In the genomic region with DNA sequence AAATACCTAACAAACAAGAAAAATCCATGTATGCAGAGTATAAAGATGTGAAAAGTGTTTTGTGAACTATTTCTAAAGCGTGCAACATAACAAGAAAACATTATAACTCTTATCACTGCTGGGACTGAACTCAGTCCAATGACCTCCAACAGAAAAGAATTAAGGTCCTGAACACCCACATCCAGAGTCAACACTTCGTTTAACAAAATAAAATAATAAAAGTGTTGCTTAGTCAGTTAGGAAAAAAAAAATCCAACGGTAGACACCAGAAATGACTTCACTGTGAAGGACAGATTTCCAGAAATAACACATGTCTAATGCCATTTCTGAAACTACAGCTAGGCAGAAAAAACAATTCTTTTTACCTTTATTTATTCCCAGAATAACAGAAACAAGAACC, we compare ENCODE assay signal across 16 cellular contexts. TPM values are rescaled to one million over a fixed set of nuclear protein-coding genes. Genes with fewer than 3 reads are reported as not detected.
DNase-seq lines count a peak whose midpoint lies in the region; ATAC-seq, FAIRE-seq and TF ChIP-seq lines count a peak whose summit lies in the region.
"Had no signal": no experiment of that assay in that cellular context is flagged by ENCODE, and none has a peak within 500 bp of the region (broad histone marks: within the 10 kb centered on the region; RNA-seq: fewer than 3 reads in every experiment).

No MANE protein-coding gene starts in this region.

- no TSS peak for BruUV-seq in GM12878 (replicated peaks; lab: Mats Ljungman, UMichigan)

- H2BK5ac ChIP-seq in mesenchymal stem cell (ENCODE audit: low read depth, low read length, poor library complexity, severe bottlenecking), result peak overlapping the region; percentile 94

- no peak for FAIRE-seq in GM12878 (lab: Jason Lieb, UNC)

- TF ChIP-seq CTCF in GM12878 (IDR thresholded peaks at IDR 0.05 in 2 of 3, conservative IDR thresholded peaks at IDR 0.05 in 1 of 3; ENCODE audit: control insufficient read depth in 2 of 3, extremely low read depth in 1 of 3, insufficient read depth in 1 of 3, low read depth in 3 of 3, low read length in 3 of 3), result no peak
- no peak for TF ChIP-seq CTCF in CD4-positive, alpha-beta T cell (IDR thresholded peaks at IDR 0.05)

- H3K9me3 ChIP-seq in HUES48 (ENCODE audit: control insufficient read depth, insufficient read depth, low read length), result no peaks in the 10 kb centered on the region
- H3K9me3 ChIP-seq in GM12878 (replicated peaks; ENCODE audit: control insufficient read depth, insufficient read depth, low read length), result no peaks in the 10 kb centered on the region
- H3K9me3 ChIP-seq in mesenchymal stem cell (ENCODE audit: control insufficient read depth, low read length), result no peaks in the 10 kb centered on the region
- no peaks in the 10 kb centered on the region for H3K9me3 ChIP-seq in CD4-positive, alpha-beta T cell (ENCODE audit: control insufficient read depth, low read length)
- H3K9me3 ChIP-seq: BE2C, mucosa of descending colon, thyroid gland had no signal

- no peak overlapping the region for H3K4ac ChIP-seq in mesenchymal stem cell (ENCODE audit: low read depth in 1 of 2, low read length in 2 of 2)

- DNase-seq in GM12878 (ENCODE audit: low read depth, low spot score) (no peak), mesenchymal stem cell (no peak), NCI-H187 treated with DMSO at 0.1 percent for 48 hours (lab: John Stamatoyannopoulos, UW) (no peak), Ammon's horn (ENCODE audit: low spot score) (no peak), NCI-H510A treated with DMSO at 0.1 percent for 48 hours (lab: John Stamatoyannopoulos, UW) (no peak)
- no peak for DNase-seq in CD4-positive, alpha-beta T cell
- DNase-seq: activated CD4-positive, CD25-positive, alpha-beta regulatory T cell treated with anti-CD3 and anti-CD28 coated beads, Interleukin-2, amount 50 U/mL, for 72 hours; activated T-cell treated with anti-CD3 and anti-CD28 coated beads, Interleukin-2, amount 50 U/mL, for 4 hours; BE2C; mucosa of descending colon; NCI-H2029 treated with DMSO at 0.1 percent for 48 hours; stimulated activated CD8-positive, alpha-beta memory T cell treated with anti-CD3 and anti-CD28 coated beads, Interleukin-4, amount 100 ng/mL, for 48 hours had no signal

- H3K4me1 ChIP-seq in ACC112 (ENCODE audit: control insufficient read depth, insufficient read depth, low read length, unreplicated experiment), result peaks cover 71% of the 10 kb centered on the region
- peaks cover 80% of the 10 kb centered on the region for H3K4me1 ChIP-seq in HUES48 (ENCODE audit: control insufficient read depth, insufficient read depth, low read length)
- H3K4me1 ChIP-seq in GM12878 (ENCODE audit: control insufficient read depth, insufficient read depth, low read length), result peaks cover 42% of the 10 kb centered on the region
- H3K4me1 ChIP-seq in mesenchymal stem cell (ENCODE audit: control insufficient read depth, insufficient read depth, low read depth, low read length), result peaks cover 18% of the 10 kb centered on the region
- H3K4me1 ChIP-seq: BE2C had no signal

- WGBS in GM12878 (ENCODE audit: insufficient coverage, insufficient replicate concordance, low lambda C conversion rate, missing lambda C conversion rate), result 29% methylated on average over 3 of the region's 3 CpGs
- 45% methylated on average over 2 of the region's 3 CpGs for WGBS in mesenchymal stem cell

- H3K4me3 Mint-ChIP-seq in CD4-positive, alpha-beta T cell, result no peak overlapping the region
- H3K4me3 Mint-ChIP-seq: activated T-cell treated with anti-CD3 and anti-CD28 coated beads, Interleukin-2, amount 50 U/mL, for 4 hours; dendritic cell treated with granulocyte-macrophage colony-stimulating factor and Interleukin-4, amounts not matched to agents 40 ng/mL and 50 ng/mL, for 4 days had no signal

- no peaks in the 10 kb centered on the region for H4K20me1 ChIP-seq in GM12878 (ENCODE audit: control insufficient read depth, insufficient read depth)

- CTCF ChIA-PET in GM12878 (lab: Yijun Ruan, JAX), result interaction anchor here (0.9 to 14.6 kb wide), 13 partner anchors 8 to 73 kb away, joined by 3 to 148 read pairs (median 7); a partner anchor contains a TSS
- CTCF ChIA-PET in CD4-positive, alpha-beta T cell (lab: Charles Lee), result interaction anchor here (0.5 to 1.2 kb wide), 2 partner anchors 9 to 1224 kb away, joined by 3 read pairs; no protein-coding TSS in a partner anchor

- POLR2A ChIA-PET in GM12878 (lab: Charles Lee), result interaction anchor here (0.5 to 2.7 kb wide), 12 partner anchors 8 to 92 kb away, joined by 3 to 10 read pairs (median 4); no protein-coding TSS in a partner anchor
- POLR2A ChIA-PET in CD4-positive, alpha-beta T cell (lab: Charles Lee), result interaction anchor here (1.2 to 1.5 kb wide), 2 partner anchors 22 to 28 kb away, joined by 4 read pairs; a partner anchor contains a TSS

- H2AK5ac ChIP-seq in mesenchymal stem cell (ENCODE audit: low read length, severe bottlenecking), result no peak overlapping the region

- H3K4me1 Mint-ChIP-seq in CD4-positive, alpha-beta T cell (ENCODE audit: low read depth), result peaks cover 16% of the 10 kb centered on the region

- H3K79me2 ChIP-seq in ACC112 (ENCODE audit: control insufficient read depth, insufficient read depth, low read length, unreplicated experiment), result peaks cover 3% of the 10 kb centered on the region
- peaks cover 70% of the 10 kb centered on the region for H3K79me2 ChIP-seq in GM12878 (ENCODE audit: control insufficient read depth, insufficient read depth, low read length)

- H3K4me2 ChIP-seq in GM12878 (ENCODE audit: control insufficient read depth, insufficient read depth), result peak overlapping the region; percentile 15
- H3K4me2 ChIP-seq in mesenchymal stem cell (ENCODE audit: low read length, poor library complexity, severe bottlenecking), result no peak overlapping the region

- no peak overlapping the region for H2BK12ac ChIP-seq in mesenchymal stem cell (ENCODE audit: low read length in 2 of 2)

- H4K91ac ChIP-seq in mesenchymal stem cell (ENCODE audit: low read length), result no peak overlapping the region

- TF ChIP-seq POLR2A in GM12878 (IDR thresholded peaks at IDR 0.05; ENCODE audit: low read depth, low read length), result no peak

- ATAC-seq in GM12878, result no peak
- ATAC-seq in CD4-positive, alpha-beta T cell (ENCODE audit: poor library complexity), result no peak
- ATAC-seq: activated T-cell treated with anti-CD3 and anti-CD28 coated beads, Interleukin-2, amount 50 U/mL, for 4 hours; mucosa of descending colon had no signal

- no peak for TF ChIP-seq RAD21 in GM12878 (IDR thresholded peaks at IDR 0.05; ENCODE audit: insufficient read depth, low read depth, low read length)

- peak overlapping the region; percentile 54 for H2BK120ac ChIP-seq in mesenchymal stem cell (ENCODE audit: low read depth, low read length)

- SMC1A ChIA-PET in GM12878 (lab: Charles Lee; ENCODE audit: uncharacterized antibody, unreplicated experiment), result interaction anchor here (0.9 to 14.6 kb wide), 11 partner anchors 9 to 76 kb away, joined by 3 to 283 read pairs (median 11); a partner anchor contains a TSS

- no peak for TF ChIP-seq EP300 in GM12878 (IDR thresholded peaks at IDR 0.05; ENCODE audit: borderline replicate concordance in 1 of 2, control insufficient read depth in 1 of 2, low read depth in 2 of 2, low read length in 2 of 2)

- peaks cover 4% of the 10 kb centered on the region for H3K27me3 Mint-ChIP-seq in CD4-positive, alpha-beta T cell

- H3K27ac ChIP-seq in ACC112 (ENCODE audit: low read depth, low read length) (peak overlapping the region; percentile 42), HUES48 (ENCODE audit: low read depth, low read length) (peak overlapping the region; percentile 54), GM12878 (ENCODE audit: control insufficient read depth, insufficient read depth) (peak overlapping the region; percentile 27), mesenchymal stem cell (ENCODE audit: low read length, poor library complexity, severe bottlenecking) (peak overlapping the region; percentile 99)
- no peak overlapping the region for H3K27ac ChIP-seq in CD4-positive, alpha-beta T cell (ENCODE audit: low read depth, low read length)

- no peak overlapping the region for H3K14ac ChIP-seq in mesenchymal stem cell (ENCODE audit: low read length in 2 of 2)

- no peaks in the 10 kb centered on the region for H3K36me3 Mint-ChIP-seq in CD4-positive, alpha-beta T cell (ENCODE audit: low read depth)

- H3K27me3 ChIP-seq in ACC112 (ENCODE audit: insufficient read depth, low read length), result no peaks in the 10 kb centered on the region
- H3K27me3 ChIP-seq in HUES48 (ENCODE audit: control insufficient read depth, insufficient read depth, low read length), result no peaks in the 10 kb centered on the region
- no peaks in the 10 kb centered on the region for H3K27me3 ChIP-seq in GM12878 (replicated peaks in 1 of 2; ENCODE audit: control insufficient read depth in 2 of 2, insufficient read depth in 2 of 2, low read length in 1 of 2)
- no peaks in the 10 kb centered on the region for H3K27me3 ChIP-seq in mesenchymal stem cell (ENCODE audit: control insufficient read depth in 1 of 2, insufficient read depth in 1 of 2, low read length in 2 of 2)
- H3K27me3 ChIP-seq in CD4-positive, alpha-beta T cell (ENCODE audit: control insufficient read depth, insufficient read depth, low read length), result no peaks in the 10 kb centered on the region
- H3K27me3 ChIP-seq: BE2C, thyroid gland had no signal

- RAD21 ChIA-PET in GM12878 (lab: Charles Lee; ENCODE audit: unreplicated experiment), result interaction anchor here (1.0 to 2.9 kb wide), 11 partner anchors 9 to 72 kb away, joined by 3 to 23 read pairs (median 7); a partner anchor contains a TSS

- intact Hi-C loops in GM12878 (cut with micrococcal nuclease; ENCODE audit: unreplicated experiment), result no loop called here
- intact Hi-C loops in CD4-positive, alpha-beta T cell (cut with DNase I, micrococcal nuclease), result no loop called here

- H3K9me3 Mint-ChIP-seq in CD4-positive, alpha-beta T cell, result no peaks in the 10 kb centered on the region
- H3K9me3 Mint-ChIP-seq: activated T-cell treated with anti-CD3 and anti-CD28 coated beads, Interleukin-2, amount 50 U/mL, for 4 hours; dendritic cell treated with granulocyte-macrophage colony-stimulating factor and Interleukin-4, amounts not matched to agents 40 ng/mL and 50 ng/mL, for 4 days had no signal

- H3K36me3 ChIP-seq in ACC112 (ENCODE audit: insufficient read depth, low read length), result no peaks in the 10 kb centered on the region
- H3K36me3 ChIP-seq in HUES48 (ENCODE audit: control insufficient read depth, insufficient read depth, low read length), result no peaks in the 10 kb centered on the region
- no peaks in the 10 kb centered on the region for H3K36me3 ChIP-seq in GM12878 (ENCODE audit: control insufficient read depth in 2 of 2, insufficient read depth in 2 of 2, low read length in 1 of 2)
- no peaks in the 10 kb centered on the region for H3K36me3 ChIP-seq in mesenchymal stem cell (ENCODE audit: control insufficient read depth in 1 of 2, insufficient read depth in 2 of 2, low read depth in 1 of 2, low read length in 2 of 2)
- H3K36me3 ChIP-seq: BE2C, thyroid gland had no signal

- H3K4me3 ChIP-seq in ACC112 (ENCODE audit: low read depth, low read length) (no peak overlapping the region), HUES48 (ENCODE audit: low read depth, low read length) (no peak overlapping the region), GM12878 (no peak overlapping the region), mesenchymal stem cell (ENCODE audit: insufficient read depth in 1 of 2, low read depth in 1 of 2, low read length in 2 of 2) (no peak overlapping the region)
- H3K4me3 ChIP-seq: mucosa of descending colon, thyroid gland had no signal

- H4K8ac ChIP-seq in mesenchymal stem cell (ENCODE audit: low read length), result no peak overlapping the region

- H3K23ac ChIP-seq in mesenchymal stem cell (ENCODE audit: low read length in 2 of 2), result no peak overlapping the region

- no peak overlapping the region for H3K18ac ChIP-seq in mesenchymal stem cell (ENCODE audit: low read depth in 1 of 2, low read length in 2 of 2)

- H3K9ac ChIP-seq in HUES48 (ENCODE audit: low read depth, low read length), result peak overlapping the region; percentile 7; the same call in 1 of the 2 replicates
- no peak overlapping the region for H3K9ac ChIP-seq in GM12878 (ENCODE audit: control insufficient read depth, insufficient read depth, low read length)
- peak overlapping the region; percentile 16 for H3K9ac ChIP-seq in mesenchymal stem cell (ENCODE audit: low read length)

- no peak overlapping the region for H3K27ac Mint-ChIP-seq in CD4-positive, alpha-beta T cell
- H3K27ac Mint-ChIP-seq: dendritic cell treated with granulocyte-macrophage colony-stimulating factor and Interleukin-4, amounts not matched to agents 40 ng/mL and 50 ng/mL, for 4 days had no signal

- H2AFZ ChIP-seq in ACC112 (ENCODE audit: low read length, unreplicated experiment) (no peak overlapping the region), GM12878 (ENCODE audit: control insufficient read depth, low read depth, low read length) (no peak overlapping the region), mesenchymal stem cell (ENCODE audit: low read depth, low read length) (no peak overlapping the region)

- in situ Hi-C loops in GM12878 (cut with MboI), result no loop called here

- H3K79me1 ChIP-seq in mesenchymal stem cell (replicated peaks; ENCODE audit: low read length, poor library complexity, severe bottlenecking), result peaks cover 12% of the 10 kb centered on the region

- no peak overlapping the region for H2BK15ac ChIP-seq in mesenchymal stem cell (ENCODE audit: low read depth, poor library complexity, severe bottlenecking)

RNA-seq across cellular contexts. Expression of a gene that starts 28.0 kb away (rescaled TPM):
- total RNA-seq in GM12878 (2013; cell fraction: nucleolus; rRNA removed), result 21.2 and 21.5 TPM in 2 replicates
- total RNA-seq in GM12878 (2014; rRNA removed), result 19.6 and 21.5 TPM in 2 replicates
- 15.3 and 16.0 TPM in 2 replicates for total RNA-seq in GM12878 (2014; rRNA removed; fragmentation: Illumina TruSeq; extraction: Trizol)
- total RNA-seq in GM12878 (2021), result 16.1 and 16.6 TPM in 2 replicates
- polyA plus RNA-seq in GM12878 (2011; ENCODE audit: low read depth), result 5.7 TPM
- polyA plus RNA-seq in GM12878 (2011; rRNA removed), result 11.0 and 11.6 TPM in 2 replicates
- 8.3 and 9.8 TPM in 2 replicates for polyA plus RNA-seq in GM12878 (2011; cell fraction: cytosol; rRNA removed)
- polyA plus RNA-seq in GM12878 (2011; cell fraction: nucleus; rRNA removed), result 6.7 and 6.8 TPM in 2 replicates
- 7.1 and 8.3 TPM in 2 replicates for polyA plus RNA-seq in GM12878 (2012)
- polyA plus RNA-seq in GM12878 (2014; fragmentation: Illumina TruSeq; extraction: Trizol), result 12.1 and 12.7 TPM in 2 replicates
- 10 to 100 TPM in 1 of 2 experiments, 1 to 10 TPM in 1; 7.9 to 21.2 TPM for polyA plus RNA-seq in GM12878 (2014; fragmentation: Nextera tagmentation; extraction: Ambion mirVana)
- 8.7 and 9.0 TPM in 2 replicates for polyA plus RNA-seq in GM12878 (2014; rRNA removed)
- polyA plus RNA-seq in GM12878 (2016; fragmentation: Nextera tagmentation; extraction: Ambion mirVana), result 10 to 100 TPM; 15.4 to 15.9 TPM
- 19.7 and 20.8 TPM in 2 replicates for polyA minus RNA-seq in GM12878 (2011; rRNA and poly(A)+ RNA removed)
- polyA minus RNA-seq in GM12878 (2011; cell fraction: cytosol; rRNA and poly(A)+ RNA removed), result 4.5 and 6.0 TPM in 2 replicates
- 7.9 and 11.9 TPM in 2 replicates for polyA minus RNA-seq in GM12878 (2011; cell fraction: nucleus; rRNA and poly(A)+ RNA removed)
- polyA plus RNA-seq in mesenchymal stem cell (2013, experiment 1 of 2), result 4.7 TPM
- polyA plus RNA-seq in mesenchymal stem cell (2013, experiment 2 of 2), result 4.6 TPM
- under 1 TPM; 0.77 to 0.78 TPM for total RNA-seq in CD4-positive, alpha-beta T cell

Comparison
In these comparisons a context has a peak if more than half of its experiments do, and no peak if none do; other contexts are left out.
1. RNA of a gene that starts 28.0 kb away (total RNA-seq): 15.3 to 21.5 TPM in GM12878; 0.77 to 0.78 TPM in CD4-positive, alpha-beta T cell; every median in the first group is over 4 times any median in the second.